In genomic region chr5:109859537-109859936, GRCh38 we compare ENCODE assay signal across 25 cellular contexts.
DNase-seq lines count a peak whose midpoint lies in the region; ATAC-seq and TF ChIP-seq lines count a peak whose summit lies in the region.
"Had no signal": no experiment of that assay in that cellular context is flagged by ENCODE, and none has a peak within 500 bp of the region (broad histone marks: within the 10 kb centered on the region; RNA-seq: fewer than 3 reads in every experiment).

No MANE protein-coding gene starts in this region.

- no peak overlapping the region for H3K4me3 Mint-ChIP-seq in natural killer cell treated with Interleukin-12 subunit alpha and Interleukin-12 subunit beta and Interleukin-15 and Interleukin-18, amount 100 ng/mL, for 72 hours
- no peak overlapping the region for H3K4me3 Mint-ChIP-seq in natural killer cell
- no peak overlapping the region for H3K4me3 Mint-ChIP-seq in immature natural killer cell
- H3K4me3 Mint-ChIP-seq: stimulated activated naive CD8-positive, alpha-beta T cell treated with anti-CD3 and anti-CD28 coated beads, Interleukin-15, amount 100 ng/mL, for 72 hours had no signal

- H3K4me2 ChIP-seq in OCI-LY7 (ENCODE audit: low read length), result no peak overlapping the region
- H3K4me2 ChIP-seq: SK-N-SH had no signal

- no peak overlapping the region for H2AFZ ChIP-seq in OCI-LY7 (ENCODE audit: low read length)

- H3K4me1 Mint-ChIP-seq in natural killer cell treated with Interleukin-12 subunit alpha and Interleukin-12 subunit beta and Interleukin-15 and Interleukin-18, amount 100 ng/mL, for 72 hours (ENCODE audit: low read depth in 2 of 2), result peaks cover 46 to 48% of the 10 kb centered on the region in 2 donors
- H3K4me1 Mint-ChIP-seq in natural killer cell (peaks cover 40 to 42% of the 10 kb centered on the region in 2 donors), immature natural killer cell (peaks cover 55 to 57% of the 10 kb centered on the region in 2 donors)

- no peak for DNase-seq in natural killer cell treated with Interleukin-12 subunit alpha and Interleukin-12 subunit beta and Interleukin-15 and Interleukin-18, amount 100 ng/mL, for 72 hours (ENCODE audit: low spot score)
- DNase-seq in natural killer cell, result no peak
- DNase-seq in amniotic epithelial cell (ENCODE audit: low read depth), result peak; percentile 40
- DNase-seq in immature natural killer cell, result no peak
- DNase-seq in OCI-LY7 (ENCODE audit: low spot score), result no peak
- DNase-seq in GF-D8 (lab: John Stamatoyannopoulos, UW), result no peak
- DNase-seq: activated effector memory CD4-positive, alpha-beta T cell treated with anti-CD3 and anti-CD28 coated beads, Interleukin-2, amount 50 U/mL, for 16 hours; BE2C; brain microvascular endothelial cell; Caco-2; DMS79 treated with DMSO at 0.1 percent for 48 hours; foreskin melanocyte; KG1; left cardiac atrium; NCI-H1436; NCI-H2107; nucleus accumbens; SK-N-SH; stimulated activated naive CD8-positive, alpha-beta T cell treated with anti-CD3 and anti-CD28 coated beads, Interleukin-15, amount 100 ng/mL, for 72 hours; T-helper 2 cell; tibial artery had no signal

- no peaks in the 10 kb centered on the region for H3K4me1 ChIP-seq in OCI-LY7 (ENCODE audit: insufficient read depth, low read length, poor library complexity, severe bottlenecking)
- H3K4me1 ChIP-seq: Caco-2, tibial artery had no signal

- H3K79me2 ChIP-seq in OCI-LY7 (ENCODE audit: insufficient read depth, low read depth, low read length), result no peaks in the 10 kb centered on the region

- CTCF ChIA-PET in OCI-LY7 (lab: Charles Lee; ENCODE audit: unreplicated experiment), result interaction anchor here (0.8 kb wide), 1 partner anchor 21 kb away, joined by 3 read pairs; no protein-coding TSS in a partner anchor

- intact Hi-C loops in natural killer cell (cut with micrococcal nuclease), result loop anchor here (5.0 kb wide), 1 partner anchor 167 kb away; no protein-coding TSS in a partner anchor
- intact Hi-C loops in OCI-LY7 (cut with micrococcal nuclease; ENCODE audit: unreplicated experiment), result no loop called here

- H4K20me1 ChIP-seq in OCI-LY7 (ENCODE audit: insufficient read depth, low read length), result no peaks in the 10 kb centered on the region

- BruUV-seq in OCI-LY7 (replicated peaks; lab: Mats Ljungman, UMichigan), result no TSS peak

- no peaks in the 10 kb centered on the region for H3K9me3 ChIP-seq in OCI-LY7 (ENCODE audit: low read length)
- H3K9me3 ChIP-seq: BE2C, Caco-2, SK-N-SH, tibial artery had no signal

- H3K9me3 Mint-ChIP-seq in natural killer cell treated with Interleukin-12 subunit alpha and Interleukin-12 subunit beta and Interleukin-15 and Interleukin-18, amount 100 ng/mL, for 72 hours, result no peaks in the 10 kb centered on the region
- no peaks in the 10 kb centered on the region for H3K9me3 Mint-ChIP-seq in natural killer cell
- H3K9me3 Mint-ChIP-seq in immature natural killer cell, result no peaks in the 10 kb centered on the region
- H3K9me3 Mint-ChIP-seq: stimulated activated naive CD8-positive, alpha-beta T cell treated with anti-CD3 and anti-CD28 coated beads, Interleukin-15, amount 100 ng/mL, for 72 hours had no signal

- peak overlapping the region; percentile 2 to 13 for H3K27ac Mint-ChIP-seq in natural killer cell treated with Interleukin-12 subunit alpha and Interleukin-12 subunit beta and Interleukin-15 and Interleukin-18, amount 100 ng/mL, for 72 hours
- H3K27ac Mint-ChIP-seq in natural killer cell (peak overlapping the region in 1 of 2 donors; percentile 92), immature natural killer cell (peak overlapping the region in 5 of 6 donors; percentile 18 to 93 (median 43))
- H3K27ac Mint-ChIP-seq: stimulated activated naive CD8-positive, alpha-beta T cell treated with anti-CD3 and anti-CD28 coated beads, Interleukin-15, amount 100 ng/mL, for 72 hours had no signal

- H3K36me3 Mint-ChIP-seq in natural killer cell treated with Interleukin-12 subunit alpha and Interleukin-12 subunit beta and Interleukin-15 and Interleukin-18, amount 100 ng/mL, for 72 hours, result peaks cover 17% of the 10 kb centered on the region
- H3K36me3 Mint-ChIP-seq in natural killer cell (no peaks in the 10 kb centered on the region), immature natural killer cell (peaks cover 12 to 43% (median 31%) of the 10 kb centered on the region in 3 donors)

- POLR2A ChIA-PET in OCI-LY7 (lab: Charles Lee), result interaction anchor here (0.6 to 1.3 kb wide), 3 partner anchors 9 to 147 kb away, joined by 4 to 7 read pairs (median 6); no protein-coding TSS in a partner anchor

- H3K9me2 ChIP-seq in OCI-LY7 (ENCODE audit: insufficient read depth, low read length), result no peaks in the 10 kb centered on the region
- H3K9me2 ChIP-seq: SK-N-SH had no signal

- no peak overlapping the region for H3K4me3 ChIP-seq in OCI-LY7 (ENCODE audit: low read depth, low read length, poor library complexity, severe bottlenecking)
- H3K4me3 ChIP-seq: tibial artery had no signal

- no peak overlapping the region for H3K27ac ChIP-seq in OCI-LY7 (ENCODE audit: low read depth, low read length, poor library complexity, severe bottlenecking)
- H3K27ac ChIP-seq: brain microvascular endothelial cell, epithelial cell of prostate, tibial artery had no signal

- ATAC-seq in natural killer cell treated with Interleukin-12 subunit alpha and Interleukin-12 subunit beta and Interleukin-15 and Interleukin-18, amount 100 ng/mL, for 72 hours, result no peak
- no peak for ATAC-seq in natural killer cell
- no peak for ATAC-seq in GM18867 (IDR thresholded peaks at IDR 0.05; ENCODE audit: unreplicated experiment)
- no peak for ATAC-seq in GM19035 (IDR thresholded peaks at IDR 0.05; ENCODE audit: unreplicated experiment)
- ATAC-seq: HCT116; left cardiac atrium; stimulated activated naive CD8-positive, alpha-beta T cell treated with anti-CD3 and anti-CD28 coated beads, Interleukin-15, amount 100 ng/mL, for 72 hours had no signal

- no peaks in the 10 kb centered on the region for H3K27me3 Mint-ChIP-seq in natural killer cell treated with Interleukin-12 subunit alpha and Interleukin-12 subunit beta and Interleukin-15 and Interleukin-18, amount 100 ng/mL, for 72 hours
- H3K27me3 Mint-ChIP-seq in natural killer cell (ENCODE audit: low read depth in 2 of 2) (no peaks in the 10 kb centered on the region), immature natural killer cell (ENCODE audit: low read depth in 3 of 3) (peaks cover 0 to 5% (median 2%) of the 10 kb centered on the region in 3 donors)
- H3K27me3 Mint-ChIP-seq: stimulated activated naive CD8-positive, alpha-beta T cell treated with anti-CD3 and anti-CD28 coated beads, Interleukin-15, amount 100 ng/mL, for 72 hours had no signal

- H3K36me3 ChIP-seq in OCI-LY7 (ENCODE audit: insufficient read depth, low read length), result peaks cover 61% of the 10 kb centered on the region
- H3K36me3 ChIP-seq: BE2C had no signal

- no peak for TF ChIP-seq CTCF in natural killer cell (IDR thresholded peaks at IDR 0.05)
- no peak for TF ChIP-seq CTCF in OCI-LY7 (conservative IDR thresholded peaks at IDR 0.05; ENCODE audit: low read length)
